In genomic region chr2:48551548-48551947, GRCh38 we compare ENCODE assay signal across 17 cellular contexts.
"Had no signal": no experiment of that assay in that cellular context is flagged by ENCODE, and none has a peak within 500 bp of the region (broad histone marks: within the 10 kb centered on the region; RNA-seq: fewer than 3 reads in every experiment).

No MANE protein-coding gene starts in this region.

- H3K4me1 Mint-ChIP-seq: activated naive CD8-positive, alpha-beta T cell treated with anti-CD3 and anti-CD28 coated beads for 36 hours had no signal

- DNase-seq: activated CD4-positive, alpha-beta T cell treated with anti-CD3 and anti-CD28 coated beads, Interleukin-2, amount 50 U/mL, for 48 hours; activated effector memory CD4-positive, alpha-beta T cell treated with anti-CD3 and anti-CD28 coated beads, Interleukin-2, amount 50 U/mL, for 16 hours; activated naive CD8-positive, alpha-beta T cell treated with anti-CD3 and anti-CD28 coated beads for 36 hours; activated T-cell treated with anti-CD3 and anti-CD28 coated beads, Interleukin-2, amount 50 U/mL, for 4 hours; effector CD8-positive, alpha-beta T cell; islet precursor cell; left ventricle myocardium superior; ovary; retina; stimulated activated CD4-positive, alpha-beta T cell treated with anti-CD3 and anti-CD28 coated beads, Interleukin-4, amount 100 ng/mL, for 4 hours; stomach had no signal

- H3K27ac ChIP-seq: cardiac muscle cell, coronary artery, epithelial cell of prostate, ovary, stomach had no signal

- H3K27ac Mint-ChIP-seq: activated naive CD8-positive, alpha-beta T cell treated with anti-CD3 and anti-CD28 coated beads for 36 hours; T-helper 2 cell treated with Interferon-gamma antibody and Interleukin-4, amounts not matched to agents 5 μg/mL and 100 μg/mL, for 36 hours had no signal

- H3K36me3 Mint-ChIP-seq: activated naive CD8-positive, alpha-beta T cell treated with anti-CD3 and anti-CD28 coated beads for 36 hours had no signal

- ATAC-seq: activated CD4-positive, CD25-positive, alpha-beta regulatory T cell treated with anti-CD3 and anti-CD28 coated beads, Interleukin-2, amount 50 U/mL, for 24 hours; activated T-cell treated with anti-CD3 and anti-CD28 coated beads, Interleukin-2, amount 50 U/mL, for 4 hours; left ventricle myocardium superior had no signal

- H3K36me3 ChIP-seq: cardiac muscle cell, ovary, stomach had no signal

- H3K27me3 ChIP-seq: cardiac muscle cell, ovary, stomach had no signal

- H3K9me3 Mint-ChIP-seq: activated naive CD8-positive, alpha-beta T cell treated with anti-CD3 and anti-CD28 coated beads for 36 hours; activated T-cell treated with anti-CD3 and anti-CD28 coated beads, Interleukin-2, amount 50 U/mL, for 4 hours; T-helper 2 cell treated with Interferon-gamma antibody and Interleukin-4, amounts not matched to agents 5 μg/mL and 100 μg/mL, for 36 hours had no signal

- H3K9me3 ChIP-seq: ovary, stomach had no signal

- H3K27me3 Mint-ChIP-seq: activated naive CD8-positive, alpha-beta T cell treated with anti-CD3 and anti-CD28 coated beads for 36 hours had no signal

- H3K4me3 Mint-ChIP-seq: activated naive CD8-positive, alpha-beta T cell treated with anti-CD3 and anti-CD28 coated beads for 36 hours; activated T-cell treated with anti-CD3 and anti-CD28 coated beads, Interleukin-2, amount 50 U/mL, for 4 hours; neural crest cell; T-helper 2 cell treated with Interferon-gamma antibody and Interleukin-4, amounts not matched to agents 5 μg/mL and 100 μg/mL, for 36 hours had no signal

- H3K4me3 ChIP-seq: cardiac muscle cell, coronary artery, ovary, stomach had no signal
